In genomic region chr7:25025218-25025671, GRCh38 we compare ENCODE assay signal across 10 cellular contexts. TPM values are rescaled to one million over a fixed set of nuclear protein-coding genes. Genes with fewer than 3 reads are reported as not detected.
DNase-seq lines count a peak whose midpoint lies in the region; ATAC-seq and TF ChIP-seq lines count a peak whose summit lies in the region.
"Had no signal": no experiment of that assay in that cellular context is flagged by ENCODE, and none has a peak within 500 bp of the region (broad histone marks: within the 10 kb centered on the region; RNA-seq: fewer than 3 reads in every experiment).

No MANE protein-coding gene starts in this region.

- peaks cover 29% of the 10 kb centered on the region for H3F3A ChIP-seq in GM23248 (ENCODE audit: insufficient read depth)

- peak overlapping the region; percentile 66 for H3K27ac ChIP-seq in GM23248
- H3K27ac ChIP-seq in foreskin keratinocyte, result peak overlapping the region; percentile 32
- H3K27ac ChIP-seq: adrenal gland had no signal

- no peaks in the 10 kb centered on the region for H3K36me3 ChIP-seq in GM23248 (ENCODE audit: low read depth)
- H3K36me3 ChIP-seq: adrenal gland had no signal

- H3K9me2 ChIP-seq in GM23248 (ENCODE audit: insufficient read depth), result peaks cover 4% of the 10 kb centered on the region; the same call in 1 of the 2 replicates

- H3K9me3 ChIP-seq in GM23248 (ENCODE audit: low read depth), result no peaks in the 10 kb centered on the region
- H3K9me3 ChIP-seq: adrenal gland had no signal

- H3K27me3 ChIP-seq in GM23248 (replicated peaks; ENCODE audit: insufficient read depth), result no peaks in the 10 kb centered on the region
- no peaks in the 10 kb centered on the region for H3K27me3 ChIP-seq in foreskin keratinocyte

- TF ChIP-seq CTCF in foreskin keratinocyte (conservative IDR thresholded peaks at IDR 0.05), result no peak

- peak; percentile 47 for ATAC-seq in foreskin keratinocyte
- ATAC-seq in GM18511 (IDR thresholded peaks at IDR 0.05; ENCODE audit: unreplicated experiment), result no peak
- ATAC-seq in HG02588 (IDR thresholded peaks at IDR 0.05; ENCODE audit: unreplicated experiment), result no peak
- ATAC-seq: sciatic nerve had no signal

- 0 out of 2 replicates have a peak overlapping the region, but pooled peaks have one; percentile 20 for H3K9ac ChIP-seq in GM23248

- peaks cover 46% of the 10 kb centered on the region for H3K4me1 ChIP-seq in GM23248 (ENCODE audit: insufficient read depth)
- H3K4me1 ChIP-seq in foreskin keratinocyte, result peaks cover 21% of the 10 kb centered on the region
- H3K4me1 ChIP-seq: adrenal gland had no signal

- in situ Hi-C loops in GM23248 (cut with MboI), result no loop called here

- peak overlapping the region; percentile 15; the same call in 1 of the 2 replicates for H2AFZ ChIP-seq in GM23248

- DNase-seq in GM23248 (peak; percentile 83), SW 1271 (lab: John Stamatoyannopoulos, UW) (peak; percentile 70 to 92), foreskin keratinocyte (peak; percentile 68 to 81), skeletal muscle cell (ENCODE audit: low read depth) (peak; percentile 54), ureter (ENCODE audit: low spot score) (no peak)
- DNase-seq: activated CD4-positive, alpha-beta T cell treated with anti-CD3 and anti-CD28 coated beads, Interleukin-2, amount 50 U/mL, for 48 hours; adrenal gland had no signal

- no peaks in the 10 kb centered on the region for H4K20me1 ChIP-seq in GM23248 (ENCODE audit: insufficient read depth)

- peak overlapping the region; percentile 58 for H3K4me2 ChIP-seq in GM23248 (ENCODE audit: unreplicated experiment)

- H3K4me3 ChIP-seq in GM23248 (peak overlapping the region; percentile 13; the same call in 1 of the 2 replicates), skeletal muscle cell (ENCODE audit: low read depth, low read length) (no peak overlapping the region)
- H3K4me3 ChIP-seq: adrenal gland had no signal

- H3K79me2 ChIP-seq in GM23248 (ENCODE audit: insufficient read depth), result no peaks in the 10 kb centered on the region

RNA-seq across cellular contexts. Expression of gene OSBPL3, which starts 45.3 kb away (rescaled TPM):
- 25.8 and 28.2 TPM in 2 replicates for total RNA-seq in GM23248 (2014; rRNA removed; shearing (Covaris generic))
- 21.8 and 24.2 TPM in 2 replicates for polyA plus RNA-seq in GM23248 (2016; fragmentation: Nextera tagmentation; extraction: Ambion mirVana)
- total RNA-seq in foreskin keratinocyte, result 39.1 and 41.9 TPM in 2 replicates
- polyA plus RNA-seq in foreskin keratinocyte, result 11.2 and 11.5 TPM in 2 replicates
- 49.7 TPM for total RNA-seq in ureter
